Comparison of ENCODE assay signal across 8 cellular contexts in genomic region chr1:203267347-203267846, GRCh38. TPM values are rescaled to one million over a fixed set of nuclear protein-coding genes. Genes with fewer than 3 reads are reported as not detected.
DNase-seq lines count a peak whose midpoint lies in the region; ATAC-seq and TF ChIP-seq lines count a peak whose summit lies in the region.

No MANE protein-coding gene starts in this region.

- no peaks in the 10 kb centered on the region for H3K9me3 Mint-ChIP-seq in stimulated activated effector memory CD8-positive, alpha-beta T cell treated with anti-CD3 and anti-CD28 coated beads, Interleukin-12 subunit alpha, Interleukin-12 subunit beta, amount 100 ng/mL, for 72 hours

- peak overlapping the region; percentile 30 for H3K4me2 ChIP-seq in KMS-11

- no peak overlapping the region for H3K27ac Mint-ChIP-seq in stimulated activated effector memory CD8-positive, alpha-beta T cell treated with anti-CD3 and anti-CD28 coated beads, Interleukin-12 subunit alpha, Interleukin-12 subunit beta, amount 100 ng/mL, for 72 hours

- POLR2A ChIA-PET in Panc1 (lab: Charles Lee) = no interaction called here

- peak overlapping the region; percentile 97 for H3K4me3 ChIP-seq in KMS-11 (IDR thresholded peaks at IDR 0.05; ENCODE audit: insufficient read depth, low read depth, low read length)
- peak overlapping the region; percentile 59 to 81 for H3K4me3 ChIP-seq in Panc1 (ENCODE audit: low read depth in 2 of 2, low read length in 2 of 2)
- peak overlapping the region; percentile 32 to 75 (median 57) for H3K4me3 ChIP-seq in esophagus squamous epithelium
- H3K4me3 ChIP-seq in muscle layer of colon (ENCODE audit: low read depth in 1 of 2, low read length in 2 of 2) = peak overlapping the region; percentile 50 to 60

- DNase-seq in A172 (ENCODE audit: low spot score) (peak; percentile 91), Panc1 (ENCODE audit: low read depth, low spot score) (peak; percentile 85), esophagus squamous epithelium (lab: John Stamatoyannopoulos, UW) (no peak)
- DNase-seq in activated T-cell treated with anti-CD3 and anti-CD28 coated beads, Interleukin-2, amount 50 U/mL, for 48 hours = peak; percentile 89 to 92
- peak; percentile 83 to 92 for DNase-seq in stimulated activated effector memory CD8-positive, alpha-beta T cell treated with anti-CD3 and anti-CD28 coated beads, Interleukin-12 subunit alpha, Interleukin-12 subunit beta, amount 100 ng/mL, for 72 hours (ENCODE audit: low spot score in 2 of 2)

- BruUV-seq in Panc1 (replicated peaks; lab: Mats Ljungman, UMichigan) = no TSS peak

- H3K9ac ChIP-seq in KMS-11 = peak overlapping the region; percentile 28; the same call in 1 of the 2 replicates
- peak overlapping the region; percentile 17 for H3K9ac ChIP-seq in muscle layer of colon (ENCODE audit: low read length)

- peaks cover 48% of the 10 kb centered on the region for H3K4me1 ChIP-seq in KMS-11 (ENCODE audit: low read depth, poor library complexity, severe bottlenecking)
- H3K4me1 ChIP-seq in Panc1 (ENCODE audit: control insufficient read depth, insufficient read depth, low read length) = peaks cover 3% of the 10 kb centered on the region; the same call in 1 of the 2 replicates
- H3K4me1 ChIP-seq in esophagus squamous epithelium = peaks cover 0 to 35% (median 6%) of the 10 kb centered on the region in 3 donors
- H3K4me1 ChIP-seq in muscle layer of colon (ENCODE audit: insufficient read depth, low read length) = peaks cover 17% of the 10 kb centered on the region

- H3K27ac ChIP-seq in KMS-11 = no peak overlapping the region; the same call in 1 of the 2 replicates
- peak overlapping the region; percentile 73 for H3K27ac ChIP-seq in Panc1 (ENCODE audit: low read length)
- H3K27ac ChIP-seq in esophagus squamous epithelium = peak overlapping the region; percentile 68 to 88 (median 82)
- H3K27ac ChIP-seq in muscle layer of colon (ENCODE audit: low read depth, low read length) = peak overlapping the region; percentile 85

- 0 to 1% methylated on average over 12 to 20 of the region's 20 CpGs for WGBS in esophagus squamous epithelium, 2 donors

- CTCF ChIA-PET in Panc1 (lab: Charles Lee) = interaction anchor here (0.6 to 1.8 kb wide), 24 partner anchors 10 to 1865 kb away, joined by 3 to 18 read pairs (median 4); no protein-coding TSS in a partner anchor

- peak overlapping the region; percentile 83 for H2AFZ ChIP-seq in KMS-11 (ENCODE audit: low read depth)

- TF ChIP-seq CTCF in KMS-11 (conservative IDR thresholded peaks at IDR 0.05; ENCODE audit: low read depth, low read length) = peak; percentile 99
- TF ChIP-seq CTCF in Panc1 (IDR thresholded peaks at IDR 0.05) = peak; percentile 95
- peak; percentile 69 to 95 (median 93) for TF ChIP-seq CTCF in esophagus squamous epithelium (IDR thresholded peaks at IDR 0.05)

- H3K27me3 ChIP-seq in KMS-11 (ENCODE audit: insufficient read depth, low read depth) (no peaks in the 10 kb centered on the region), Panc1 (ENCODE audit: control insufficient read depth, insufficient read depth, low read length) (no peaks in the 10 kb centered on the region), esophagus squamous epithelium (no peaks in the 10 kb centered on the region), muscle layer of colon (ENCODE audit: control insufficient read depth in 1 of 2, insufficient read depth in 2 of 2, low read length in 2 of 2) (no peaks in the 10 kb centered on the region)

- intact Hi-C loops in Panc1 (cut with micrococcal nuclease; ENCODE audit: unreplicated experiment) (no loop called here), esophagus squamous epithelium (cut with DNase I) (loop anchor here (10.0 kb wide), 1 partner anchor 223 kb away; no protein-coding TSS in a partner anchor)

- TF ChIP-seq POLR2A in esophagus squamous epithelium (IDR thresholded peaks at IDR 0.05) = no peak

- H3K36me3 Mint-ChIP-seq in stimulated activated effector memory CD8-positive, alpha-beta T cell treated with anti-CD3 and anti-CD28 coated beads, Interleukin-12 subunit alpha, Interleukin-12 subunit beta, amount 100 ng/mL, for 72 hours = peaks cover 8% of the 10 kb centered on the region

- H3K36me3 ChIP-seq in KMS-11 (ENCODE audit: insufficient read depth) (no peaks in the 10 kb centered on the region), Panc1 (ENCODE audit: control insufficient read depth, insufficient read depth, low read length) (no peaks in the 10 kb centered on the region), esophagus squamous epithelium (no peaks in the 10 kb centered on the region), muscle layer of colon (ENCODE audit: insufficient read depth, low read length) (no peaks in the 10 kb centered on the region)

- in situ Hi-C loops in Panc1 (cut with HindIII; ENCODE audit: low pct_unique_long_range_greater_than_20kb, low sequenced_read_pairs) = no loop called here

- H3K9me3 ChIP-seq in Panc1 (ENCODE audit: control insufficient read depth, insufficient read depth, low read depth, low read length) (no peaks in the 10 kb centered on the region), esophagus squamous epithelium (no peaks in the 10 kb centered on the region), muscle layer of colon (ENCODE audit: low read length) (no peaks in the 10 kb centered on the region)

- H3K4me3 Mint-ChIP-seq in stimulated activated effector memory CD8-positive, alpha-beta T cell treated with anti-CD3 and anti-CD28 coated beads, Interleukin-12 subunit alpha, Interleukin-12 subunit beta, amount 100 ng/mL, for 72 hours = peak overlapping the region; percentile 86

- ATAC-seq in GM18861 (IDR thresholded peaks at IDR 0.05; ENCODE audit: unreplicated experiment) = peak; percentile 49
- ATAC-seq in Panc1 = peak; percentile 87
- ATAC-seq in stimulated activated effector memory CD8-positive, alpha-beta T cell treated with anti-CD3 and anti-CD28 coated beads, Interleukin-12 subunit alpha, Interleukin-12 subunit beta, amount 100 ng/mL, for 72 hours = peak; percentile 74

- peaks cover 13% of the 10 kb centered on the region for H3K4me1 Mint-ChIP-seq in stimulated activated effector memory CD8-positive, alpha-beta T cell treated with anti-CD3 and anti-CD28 coated beads, Interleukin-12 subunit alpha, Interleukin-12 subunit beta, amount 100 ng/mL, for 72 hours

- H3K79me2 ChIP-seq in KMS-11 (ENCODE audit: insufficient read depth, low read depth) = no peaks in the 10 kb centered on the region

- H4K20me1 ChIP-seq in KMS-11 (ENCODE audit: insufficient read depth) = no peaks in the 10 kb centered on the region

RNA-seq across cellular contexts. Expression of gene BTG2, which starts 37.9 kb away (rescaled TPM):
- 11.3 and 13.2 TPM in 2 replicates for total RNA-seq in A172 (2014; rRNA removed; shearing (Covaris generic))
- total RNA-seq in Panc1 (2021; ENCODE audit: unreplicated experiment) = 6.1 TPM
- 1.5 TPM for polyA plus RNA-seq in Panc1 (2012; ENCODE audit: insufficient read length)
- total RNA-seq in esophagus squamous epithelium = 10 to 100 TPM; 29.7 to 46.2 (median 41.3) TPM

RNA-seq across cellular contexts. Expression of gene CHIT1, which starts 37.9 kb away (rescaled TPM):
- 0.14 TPM in 1 of 2 replicates, not detected in the other for total RNA-seq in A172 (2014; rRNA removed; shearing (Covaris generic))
- not detected for total RNA-seq in Panc1 (2021; ENCODE audit: unreplicated experiment)
- polyA plus RNA-seq in Panc1 (2012; ENCODE audit: insufficient read length) = not detected
- under 1 TPM in 1 of 4 donors, not detected in 3; 1.00 TPM for total RNA-seq in esophagus squamous epithelium
